In genomic region chrX:126580877-126581276, GRCh38 we compare ENCODE assay signal across 20 cellular contexts. TPM values are rescaled to one million over a fixed set of nuclear protein-coding genes. Genes with fewer than 3 reads are reported as not detected.
DNase-seq lines count a peak whose midpoint lies in the region; ATAC-seq, FAIRE-seq and TF ChIP-seq lines count a peak whose summit lies in the region.
"Had no signal": no experiment of that assay in that cellular context is flagged by ENCODE, and none has a peak within 500 bp of the region (broad histone marks: within the 10 kb centered on the region; RNA-seq: fewer than 3 reads in every experiment).

No MANE protein-coding gene starts in this region.

- no peak overlapping the region for H3K9ac ChIP-seq in endodermal cell (ENCODE audit: extremely low read depth, low read length, poor library complexity, severe bottlenecking)

- 98% methylated on average over 21 of the region's 39 CpGs; no CpG with 5 or more reads in 1 of the 2 experiments for WGBS in endodermal cell (ENCODE audit: insufficient coverage in 1 of 2, insufficient read length in 1 of 2), 2 experiments

- H3K27ac ChIP-seq in endodermal cell (ENCODE audit: low read depth, low read length), result no peak overlapping the region
- H3K27ac ChIP-seq: SJCRH30 had no signal

- no peaks in the 10 kb centered on the region for H3K27me3 Mint-ChIP-seq in chondrocyte (ENCODE audit: low read depth)
- no peaks in the 10 kb centered on the region for H3K27me3 Mint-ChIP-seq in osteocyte (ENCODE audit: unreplicated experiment)
- H3K27me3 Mint-ChIP-seq in endodermal cell (ENCODE audit: insufficient read depth), result no peaks in the 10 kb centered on the region
- H3K27me3 Mint-ChIP-seq: CD4-positive, CD25-positive, alpha-beta regulatory T cell had no signal

- H3K27ac Mint-ChIP-seq in chondrocyte (ENCODE audit: unreplicated experiment), result no peak overlapping the region
- no peak overlapping the region for H3K27ac Mint-ChIP-seq in osteocyte (ENCODE audit: unreplicated experiment)
- no peak overlapping the region for H3K27ac Mint-ChIP-seq in endodermal cell
- H3K27ac Mint-ChIP-seq: CD4-positive, CD25-positive, alpha-beta regulatory T cell had no signal

- H3K4me1 ChIP-seq in endodermal cell (ENCODE audit: control insufficient read depth, insufficient read depth, low read length), result no peaks in the 10 kb centered on the region
- H3K4me1 ChIP-seq: SJCRH30 had no signal

- ATAC-seq in GM21515 (IDR thresholded peaks at IDR 0.05; ENCODE audit: unreplicated experiment), result no peak

- no peak for TF ChIP-seq CTCF in chondrocyte (IDR thresholded peaks at IDR 0.05)
- no peak for TF ChIP-seq CTCF in osteocyte (IDR thresholded peaks at IDR 0.05)
- TF ChIP-seq CTCF in endodermal cell (conservative IDR thresholded peaks at IDR 0.05), result no peak

- H3K27me3 ChIP-seq in endodermal cell (ENCODE audit: control insufficient read depth, insufficient read depth, low read length, poor library complexity, severe bottlenecking), result no peaks in the 10 kb centered on the region
- H3K27me3 ChIP-seq: SJCRH30 had no signal

- no peak overlapping the region for H3K4me3 Mint-ChIP-seq in chondrocyte (ENCODE audit: unreplicated experiment)
- no peak overlapping the region for H3K4me3 Mint-ChIP-seq in osteocyte (ENCODE audit: unreplicated experiment)
- H3K4me3 Mint-ChIP-seq in endodermal cell, result no peak overlapping the region
- H3K4me3 Mint-ChIP-seq: CD4-positive, CD25-positive, alpha-beta regulatory T cell had no signal

- no peaks in the 10 kb centered on the region for H3K36me3 ChIP-seq in endodermal cell (ENCODE audit: control insufficient read depth, insufficient read depth, low read length)
- H3K36me3 ChIP-seq: SJCRH30 had no signal

- H3K36me3 Mint-ChIP-seq in chondrocyte (ENCODE audit: low read depth), result no peaks in the 10 kb centered on the region
- H3K36me3 Mint-ChIP-seq in osteocyte (ENCODE audit: unreplicated experiment), result no peaks in the 10 kb centered on the region
- H3K36me3 Mint-ChIP-seq in endodermal cell (ENCODE audit: low read depth), result no peaks in the 10 kb centered on the region
- H3K36me3 Mint-ChIP-seq: CD4-positive, CD25-positive, alpha-beta regulatory T cell had no signal

- H3K4me1 Mint-ChIP-seq in chondrocyte (ENCODE audit: low read depth), result no peaks in the 10 kb centered on the region
- H3K4me1 Mint-ChIP-seq in osteocyte (ENCODE audit: unreplicated experiment), result no peaks in the 10 kb centered on the region
- H3K4me1 Mint-ChIP-seq in endodermal cell, result no peaks in the 10 kb centered on the region
- H3K4me1 Mint-ChIP-seq: CD4-positive, CD25-positive, alpha-beta regulatory T cell had no signal

- H3K4me3 ChIP-seq in endodermal cell (ENCODE audit: low read length), result no peak overlapping the region
- H3K4me3 ChIP-seq: SJCRH30 had no signal

- FAIRE-seq in GM18507 (lab: Jason Lieb, UNC), result peak; percentile 100

- no peaks in the 10 kb centered on the region for H3K9me3 ChIP-seq in endodermal cell (ENCODE audit: control insufficient read depth, low read length)
- H3K9me3 ChIP-seq: SJCRH30 had no signal

- peak; percentile 4 for DNase-seq in D341Med (ENCODE audit: low spot score)
- DNase-seq in GM18507 (ENCODE audit: extremely low spot score, insufficient read length, low read depth), result no peak
- peak; percentile 86 for DNase-seq in chondrocyte (ENCODE audit: low spot score)
- peak; percentile 85 for DNase-seq in osteocyte (ENCODE audit: extremely low spot score, unreplicated experiment)
- DNase-seq in endodermal cell, result no peak
- no peak for DNase-seq in NCI-H2171 (lab: John Stamatoyannopoulos, UW)
- DNase-seq: ACHN; CD4-positive, CD25-positive, alpha-beta regulatory T cell; DMS79; HCEC 1CT; MV-4-11; NCI-H1436 treated with DMSO at 0.1 percent for 48 hours; NCI-H2029 treated with DMSO at 0.1 percent for 48 hours; NCI-H510A; NCI-H774; RPMI8226; SJCRH30; SW 1271 had no signal

- H3K9me3 Mint-ChIP-seq in chondrocyte (ENCODE audit: low read depth) (peaks cover 16% of the 10 kb centered on the region), osteocyte (ENCODE audit: unreplicated experiment) (peaks cover 42% of the 10 kb centered on the region), endodermal cell (peaks cover 11% of the 10 kb centered on the region)
- H3K9me3 Mint-ChIP-seq: CD4-positive, CD25-positive, alpha-beta regulatory T cell had no signal

RNA-seq across cellular contexts. Expression of gene DCAF12L1, which starts 28.3 kb away (rescaled TPM):
- not detected in 3 replicates for total RNA-seq in chondrocyte
- total RNA-seq in osteocyte, result not detected in 2 replicates
- total RNA-seq in endodermal cell, result 1 to 10 TPM; 1.9 to 2.8 TPM
- polyA plus RNA-seq in endodermal cell (2013, experiment 1 of 2), result 0.46 TPM
- polyA plus RNA-seq in endodermal cell (2013, experiment 2 of 2), result 0.25 TPM
- total RNA-seq: CD4-positive, CD25-positive, alpha-beta regulatory T cell; HT1080; SJCRH30 had no signal
- polyA plus RNA-seq: CD4-positive, CD25-positive, alpha-beta regulatory T cell had no signal

Comparison
In these comparisons a context has a peak if more than half of its experiments do, and no peak if none do; other contexts are left out.
1. DNase-seq: peak in D341Med (single experiment), chondrocyte (single experiment) and osteocyte (single experiment); none in GM18507 (single experiment), endodermal cell (single experiment) and NCI-H2171 (single experiment).